In genomic region chr21:44427241-44428120, GRCh38 we compare ENCODE assay signal across 12 cellular contexts. TPM values are rescaled to one million over a fixed set of nuclear protein-coding genes. Genes with fewer than 3 reads are reported as not detected.
A peak's percentile ranks its signal among the peaks of the same experiment; 100 is the strongest.
DNase-seq lines count a peak whose midpoint lies in the region; ATAC-seq and TF ChIP-seq lines count a peak whose summit lies in the region.
"Had no signal": no experiment of that assay in that cellular context is flagged by ENCODE, and none has a peak within 500 bp of the region (broad histone marks: within the 10 kb centered on the region; RNA-seq: fewer than 3 reads in every experiment).

No MANE protein-coding gene starts in this region.

- H3K4me1 Mint-ChIP-seq in activated T-cell treated with anti-CD3 and anti-CD28 coated beads, Interleukin-2, amount 50 U/mL, for 24 hours (ENCODE audit: low read depth) = no peaks in the 10 kb centered on the region
- H3K4me1 Mint-ChIP-seq in chondrocyte (ENCODE audit: low read depth) = no peaks in the 10 kb centered on the region

- intact Hi-C loops in spleen (cut with DNase I; ENCODE audit: low total_unique reads) = no loop called here

- peak; percentile 26 for DNase-seq in activated T-cell treated with anti-CD3 and anti-CD28 coated beads, Interleukin-2, amount 50 U/mL, for 24 hours
- DNase-seq in activated T-cell treated with anti-CD3 and anti-CD28 coated beads for 4 hours (no peak), NCI-H2107 treated with DMSO at 0.1 percent for 48 hours (lab: John Stamatoyannopoulos, UW; ENCODE audit: unreplicated experiment) (peak; percentile 95), chondrocyte (ENCODE audit: low spot score) (peak; percentile 78), spleen (peak; percentile 74), pons (ENCODE audit: low spot score) (no peak)
- no peak for DNase-seq in effector CD4-positive, alpha-beta T cell
- DNase-seq: heart right ventricle, NCI-H2227 treated with DMSO at 0.1 percent for 48 hours had no signal

- peaks cover 0 to 10% (median 0%) of the 10 kb centered on the region in 7 donors for H3K27me3 ChIP-seq in spleen (replicated peaks in 1 of 7)
- H3K27me3 ChIP-seq: ascending aorta had no signal

- H3K4me3 ChIP-seq in spleen = no peak overlapping the region
- H3K4me3 ChIP-seq: ascending aorta, heart right ventricle had no signal

- no peak for ATAC-seq in HG03342 (IDR thresholded peaks at IDR 0.05; ENCODE audit: unreplicated experiment)

- TF ChIP-seq CTCF in chondrocyte (IDR thresholded peaks at IDR 0.05) = no peak
- no peak for TF ChIP-seq CTCF in spleen (IDR thresholded peaks at IDR 0.05 in 8 of 11, conservative IDR thresholded peaks at IDR 0.05 in 3 of 11)

- H3K9me3 ChIP-seq in spleen = peaks cover 2 to 36% (median 25%) of the 10 kb centered on the region in 8 donors

- H3K9me3 Mint-ChIP-seq in activated T-cell treated with anti-CD3 and anti-CD28 coated beads, Interleukin-2, amount 50 U/mL, for 24 hours = peaks cover 10% of the 10 kb centered on the region
- peaks cover 18% of the 10 kb centered on the region for H3K9me3 Mint-ChIP-seq in chondrocyte (ENCODE audit: low read depth)

- H3K36me3 ChIP-seq in spleen = peaks cover 0 to 56% (median 6%) of the 10 kb centered on the region in 6 donors
- H3K36me3 ChIP-seq: ascending aorta had no signal

- no peaks in the 10 kb centered on the region for H3K27me3 Mint-ChIP-seq in activated T-cell treated with anti-CD3 and anti-CD28 coated beads, Interleukin-2, amount 50 U/mL, for 24 hours
- H3K27me3 Mint-ChIP-seq in chondrocyte (ENCODE audit: low read depth) = peaks cover 6% of the 10 kb centered on the region
- H3K27me3 Mint-ChIP-seq: memory B cell had no signal

- peaks cover 0 to 24% (median 8%) of the 10 kb centered on the region in 6 donors for H3K4me1 ChIP-seq in spleen
- H3K4me1 ChIP-seq: ascending aorta, heart right ventricle had no signal

- no peak overlapping the region for H3K27ac ChIP-seq in spleen
- H3K27ac ChIP-seq: ascending aorta, heart right ventricle had no signal

- no peak overlapping the region for H3K27ac Mint-ChIP-seq in activated T-cell treated with anti-CD3 and anti-CD28 coated beads, Interleukin-2, amount 50 U/mL, for 24 hours
- no peak overlapping the region for H3K27ac Mint-ChIP-seq in chondrocyte (ENCODE audit: unreplicated experiment)
- H3K27ac Mint-ChIP-seq: memory B cell had no signal

- no peak overlapping the region for H3K4me3 Mint-ChIP-seq in activated T-cell treated with anti-CD3 and anti-CD28 coated beads, Interleukin-2, amount 50 U/mL, for 24 hours
- no peak overlapping the region for H3K4me3 Mint-ChIP-seq in chondrocyte (ENCODE audit: unreplicated experiment)
- H3K4me3 Mint-ChIP-seq: memory B cell had no signal

- H3K36me3 Mint-ChIP-seq in activated T-cell treated with anti-CD3 and anti-CD28 coated beads, Interleukin-2, amount 50 U/mL, for 24 hours (ENCODE audit: low read depth) = peaks cover 25% of the 10 kb centered on the region
- peaks cover 5% of the 10 kb centered on the region for H3K36me3 Mint-ChIP-seq in chondrocyte (ENCODE audit: low read depth)

- no peak for TF ChIP-seq POLR2A in spleen (IDR thresholded peaks at IDR 0.05)

- 90 to 94% (median 93%) methylated on average over 28 of the region's 28 CpGs for WGBS in spleen, 5 donors

RNA-seq across cellular contexts. Expression of gene LRRC3, which starts 27.8 kb away (rescaled TPM):
- total RNA-seq in chondrocyte = 3.3 to 8.0 TPM (median 7.4 TPM) in 3 replicates
- 1 to 10 TPM; 1.3 to 4.9 (median 3.4) TPM for total RNA-seq in spleen
- under 1 TPM; 0.24 to 0.86 (median 0.26) TPM for polyA plus RNA-seq in spleen

Comparison
In these comparisons a context has a peak if more than half of its experiments do, and no peak if none do; other contexts are left out.
1. DNase-seq: peak in activated T-cell treated with anti-CD3 and anti-CD28 coated beads, Interleukin-2, amount 50 U/mL, for 24 hours (single experiment), NCI-H2107 treated with DMSO at 0.1 percent for 48 hours (single experiment), chondrocyte (single experiment) and spleen (single experiment); none in activated T-cell treated with anti-CD3 and anti-CD28 coated beads for 4 hours (single experiment), pons (single experiment) and effector CD4-positive, alpha-beta T cell (single experiment).